In genomic region chr22:19891350-19892248, GRCh38 we compare ENCODE assay signal across 8 cellular contexts. TPM values are rescaled to one million over a fixed set of nuclear protein-coding genes. Genes with fewer than 3 reads are reported as not detected.
DNase-seq lines count a peak whose midpoint lies in the region; ATAC-seq and TF ChIP-seq lines count a peak whose summit lies in the region.

No MANE protein-coding gene starts in this region.

- H3K9ac ChIP-seq in KMS-11 (peak overlapping the region; percentile 82), SK-N-SH (peak overlapping the region; percentile 48; the same call in 1 of the 2 replicates)

- intact Hi-C loops in aorta (cut with DNase I), result no loop called here

- H3K27ac ChIP-seq in KMS-11, result peak overlapping the region; percentile 97
- H3K27ac ChIP-seq in SK-N-SH (ENCODE audit: low read depth in 2 of 2, low read length in 1 of 2), result peak overlapping the region; percentile 72 to 98
- no peak overlapping the region for H3K27ac ChIP-seq in aorta (ENCODE audit: low read depth in 1 of 2, low read length in 2 of 2)
- peak overlapping the region in 1 of 4 donors; percentile 6 for H3K27ac ChIP-seq in gastroesophageal sphincter

- H3K4me2 ChIP-seq in KMS-11, result peak overlapping the region; percentile 98
- H3K4me2 ChIP-seq in SK-N-SH, result peak overlapping the region; percentile 57; the same call in 1 of the 2 replicates

- CTCF ChIA-PET in GM10248 (lab: Yijun Ruan, JAX), result interaction anchor here (0.7 to 1.7 kb wide), 5 partner anchors 11 to 161 kb away, joined by 3 to 5 read pairs (median 4); no protein-coding TSS in a partner anchor
- CTCF ChIA-PET in SK-N-SH (lab: Yijun Ruan, JAX), result interaction anchor here (0.6 to 4.5 kb wide), 13 partner anchors 9 to 1001 kb away, joined by 3 to 43 read pairs (median 6); no protein-coding TSS in a partner anchor

- H4K20me1 ChIP-seq in KMS-11 (ENCODE audit: insufficient read depth) (no peaks in the 10 kb centered on the region), SK-N-SH (ENCODE audit: insufficient read depth) (no peaks in the 10 kb centered on the region)

- no peak for TF ChIP-seq RAD21 in SK-N-SH (IDR thresholded peaks at IDR 0.05; ENCODE audit: low read length)

- TF ChIP-seq EP300 in SK-N-SH (IDR thresholded peaks at IDR 0.05; ENCODE audit: borderline replicate concordance in 1 of 2, low read depth in 1 of 2, low read length in 1 of 2), result peak; percentile 74 to 90; a peak in 3 of 4 replicates
- no peak for TF ChIP-seq EP300 in gastroesophageal sphincter (IDR thresholded peaks at IDR 0.05)

- H3K36me3 ChIP-seq in KMS-11 (ENCODE audit: insufficient read depth) (no peaks in the 10 kb centered on the region), SK-N-SH (replicated peaks in 1 of 2; ENCODE audit: control insufficient read depth in 1 of 2, insufficient read depth in 2 of 2, low read length in 1 of 2) (peaks cover 0 to 2% of the 10 kb centered on the region in 2 experiments), aorta (ENCODE audit: control insufficient read depth in 1 of 2, insufficient read depth in 2 of 2, low read length in 1 of 2) (no peaks in the 10 kb centered on the region), gastroesophageal sphincter (peaks cover 0 to 93% of the 10 kb centered on the region in 2 donors)

- H3K9me2 ChIP-seq in SK-N-SH, result no peaks in the 10 kb centered on the region

- H3F3A ChIP-seq in SK-N-SH (replicated peaks; ENCODE audit: insufficient read depth), result peaks cover 8% of the 10 kb centered on the region

- H3K4me3 ChIP-seq in KMS-11 (IDR thresholded peaks at IDR 0.05; ENCODE audit: insufficient read depth, low read depth, low read length) (no peak overlapping the region), SK-N-SH (ENCODE audit: low read depth in 2 of 2, low read length in 1 of 2) (no peak overlapping the region), aorta (ENCODE audit: low read length in 2 of 2) (no peak overlapping the region), gastroesophageal sphincter (peak overlapping the region in 1 of 2 donors; percentile 10)

- POLR2A ChIA-PET in GM10248 (lab: Yijun Ruan, JAX), result no interaction called here
- POLR2A ChIA-PET in SK-N-SH (lab: Yijun Ruan, JAX), result interaction anchor here (0.6 to 1.5 kb wide), 3 partner anchors 13 to 228 kb away, joined by 3 to 5 read pairs (median 4); no protein-coding TSS in a partner anchor

- ATAC-seq in aorta (ENCODE audit: low FRiP score), result no peak
- ATAC-seq in gastroesophageal sphincter, result no peak

- H3K27me3 ChIP-seq in KMS-11 (ENCODE audit: insufficient read depth, low read depth) (no peaks in the 10 kb centered on the region), SK-N-SH (ENCODE audit: insufficient read depth) (no peaks in the 10 kb centered on the region), aorta (ENCODE audit: control insufficient read depth in 1 of 2, insufficient read depth in 2 of 2, low read length in 1 of 2) (no peaks in the 10 kb centered on the region), gastroesophageal sphincter (no peaks in the 10 kb centered on the region)

- no peak for TF ChIP-seq CTCF in GM10248 (IDR thresholded peaks at IDR 0.05; ENCODE audit: control extremely low read depth, extremely low read depth, low read depth, missing control alignments)
- TF ChIP-seq CTCF in KMS-11 (conservative IDR thresholded peaks at IDR 0.05; ENCODE audit: low read depth, low read length), result no peak
- TF ChIP-seq CTCF in SK-N-SH (IDR thresholded peaks at IDR 0.05), result no peak
- TF ChIP-seq CTCF in gastroesophageal sphincter (IDR thresholded peaks at IDR 0.05), result no peak

- 22% methylated on average over 17 of the region's 32 CpGs for whole genome bisulfite sequencing in SK-N-SH (ENCODE audit: low lambda C conversion rate)
- 68 to 70% methylated on average over 32 of the region's 32 CpGs for WGBS in aorta, 2 donors
- 49% methylated on average over 7 of the region's 32 CpGs; no CpG with 5 or more reads in 1 of the 2 donors for WGBS in gastroesophageal sphincter (ENCODE audit: low coverage in 1 of 2), 2 donors

- DNase-seq in GM10248 (ENCODE audit: extremely low spot score), result peak; percentile 88
- DNase-seq in SK-N-SH, result peak; percentile 89
- peak; percentile 89 for DNase-seq in activated naive CD4-positive, alpha-beta T cell treated with anti-CD3 and anti-CD28 coated beads, Interleukin-2, amount 50 U/mL, for 16 hours
- peak; percentile 64 for DNase-seq in inferior parietal cortex (ENCODE audit: extremely low spot score)
- DNase-seq in stimulated activated CD4-positive, alpha-beta T cell treated with anti-CD3 and anti-CD28 coated beads, Interleukin-2, amount 100 ng/mL, for 48 hours, result peak; percentile 73 to 77
- no peak for DNase-seq in aorta

- H2AFZ ChIP-seq in KMS-11 (ENCODE audit: low read depth) (peak overlapping the region; percentile 77), SK-N-SH (ENCODE audit: low read depth) (0 out of 2 replicates have a peak overlapping the region, but pooled peaks have one; percentile 60)

- H3K4me1 ChIP-seq in KMS-11 (ENCODE audit: low read depth, poor library complexity, severe bottlenecking) (peaks cover 47% of the 10 kb centered on the region), SK-N-SH (ENCODE audit: control insufficient read depth in 1 of 2, insufficient read depth in 2 of 2, low read depth in 1 of 2, low read length in 1 of 2) (peaks cover 42 to 44% of the 10 kb centered on the region in 2 experiments), aorta (ENCODE audit: control insufficient read depth in 1 of 2, insufficient read depth in 2 of 2, low read length in 2 of 2) (no peaks in the 10 kb centered on the region), gastroesophageal sphincter (peaks cover 0 to 24% (median 5%) of the 10 kb centered on the region in 3 donors)

- H3K9me3 ChIP-seq in SK-N-SH (no peaks in the 10 kb centered on the region), aorta (ENCODE audit: control insufficient read depth, low read length) (no peaks in the 10 kb centered on the region), gastroesophageal sphincter (no peaks in the 10 kb centered on the region)

- peak in 1 of 2 donors; percentile 11 for TF ChIP-seq POLR2A in gastroesophageal sphincter (IDR thresholded peaks at IDR 0.05)

- no peaks in the 10 kb centered on the region for H3K79me2 ChIP-seq in KMS-11 (ENCODE audit: insufficient read depth, low read depth)
- no peaks in the 10 kb centered on the region for H3K79me2 ChIP-seq in SK-N-SH (ENCODE audit: insufficient read depth)

TF ChIP-seq in SK-N-SH, 30 proteins besides CTCF, POLR2A, EP300 and RAD21 (continues in another document):
- no peak for TF ChIP-seq RFX5 (IDR thresholded peaks at IDR 0.05; ENCODE audit: low read length)
- peak; percentile 90 for TF ChIP-seq MAX (IDR thresholded peaks at IDR 0.05; ENCODE audit: low read depth)
- peak; percentile 34; the same call in 1 of the 2 replicates for TF ChIP-seq NFIC (IDR thresholded peaks at IDR 0.05; ENCODE audit: borderline replicate concordance)
- TF ChIP-seq PBX3 (IDR thresholded peaks at IDR 0.05), result peak; percentile 84
- TF ChIP-seq USF2 (IDR thresholded peaks at IDR 0.05; ENCODE audit: borderline replicate concordance, low read depth, low read length), result no peak
- TF ChIP-seq SIN3A (IDR thresholded peaks at IDR 0.05; ENCODE audit: borderline replicate concordance, low read depth, low read length), result peak; percentile 58; the same call in 1 of the 2 replicates
- TF ChIP-seq GATA2 (CRISPR knock-in tag; IDR thresholded peaks at IDR 0.05), result peak; percentile 88
- TF ChIP-seq MXI1 (IDR thresholded peaks at IDR 0.05; ENCODE audit: low read depth, low read length), result peak; percentile 34; the same call in 1 of the 2 replicates
- TF ChIP-seq FOSL2 (IDR thresholded peaks at IDR 0.05; ENCODE audit: borderline replicate concordance, low read depth), result peak; percentile 74; the same call in 1 of the 2 replicates

RNA-seq across cellular contexts. Expression of gene GNB1L, which starts 36.9 kb away (rescaled TPM):
- polyA plus RNA-seq in SK-N-SH (2012; rRNA removed) (3.2 and 5.9 TPM in 2 replicates), aorta (10 to 100 TPM in 1 of 2 donors, 1 to 10 TPM in 1; 4.3 to 12.6 TPM)
- polyA plus RNA-seq in SK-N-SH (2012; cell fraction: cytosol; rRNA removed), result 2.0 and 4.8 TPM in 2 replicates
- polyA plus RNA-seq in SK-N-SH (2012; cell fraction: nucleus; rRNA removed), result 7.7 and 10.0 TPM in 2 replicates
- total RNA-seq in aorta (1 to 10 TPM; 4.7 to 5.0 TPM), gastroesophageal sphincter (1 to 10 TPM; 4.8 to 8.7 (median 7.4) TPM)

RNA-seq across cellular contexts. Expression of gene RTL10, which starts 36.9 kb away (rescaled TPM):
- 7.8 and 8.0 TPM in 2 replicates for polyA plus RNA-seq in SK-N-SH (2012; rRNA removed)
- polyA plus RNA-seq in SK-N-SH (2012; cell fraction: cytosol; rRNA removed), result 3.0 and 4.0 TPM in 2 replicates
- polyA plus RNA-seq in SK-N-SH (2012; cell fraction: nucleus; rRNA removed), result 23.0 and 24.3 TPM in 2 replicates
- total RNA-seq in aorta, result 10 to 100 TPM in 1 of 2 donors, 1 to 10 TPM in 1; 7.7 to 16.6 TPM
- polyA plus RNA-seq in aorta, result 1 to 10 TPM; 5.5 to 8.0 TPM
- total RNA-seq in gastroesophageal sphincter, result 10 to 100 TPM in 2 of 4 donors, 1 to 10 TPM in 2; 6.6 to 15.9 (median 10.4) TPM

RNA-seq across cellular contexts. Expression of gene COMT, which starts 50.0 kb away (rescaled TPM):
- polyA plus RNA-seq in SK-N-SH (2012; rRNA removed) (205 and 343 TPM in 2 replicates), aorta (100 to 1,000 TPM in 1 of 2 donors, 10 to 100 TPM in 1; 96.7 to 176 TPM)
- polyA plus RNA-seq in SK-N-SH (2012; cell fraction: cytosol; rRNA removed), result 170 and 298 TPM in 2 replicates
- 209 and 222 TPM in 2 replicates for polyA plus RNA-seq in SK-N-SH (2012; cell fraction: nucleus; rRNA removed)
- total RNA-seq in aorta (100 to 1,000 TPM; 101 to 111 TPM), gastroesophageal sphincter (100 to 1,000 TPM; 105 to 235 (median 208) TPM)

RNA-seq across cellular contexts. Expression of gene TXNRD2, which starts 50.0 kb away (rescaled TPM):
- polyA plus RNA-seq in SK-N-SH (2012; rRNA removed), result 33.5 and 34.7 TPM in 2 replicates
- polyA plus RNA-seq in SK-N-SH (2012; cell fraction: cytosol; rRNA removed), result 16.1 and 21.5 TPM in 2 replicates
- 59.6 and 61.9 TPM in 2 replicates for polyA plus RNA-seq in SK-N-SH (2012; cell fraction: nucleus; rRNA removed)
- total RNA-seq in aorta, result 10 to 100 TPM; 21.0 to 29.5 TPM
- 10 to 100 TPM; 13.3 to 59.0 TPM for polyA plus RNA-seq in aorta
- total RNA-seq in gastroesophageal sphincter, result 10 to 100 TPM; 16.7 to 33.1 (median 20.3) TPM

Comparison
In these comparisons a context has a peak if more than half of its experiments do, and no peak if none do; other contexts are left out.
1. DNase-seq: peak in GM10248 (single experiment), SK-N-SH (single experiment), activated naive CD4-positive, alpha-beta T cell treated with anti-CD3 and anti-CD28 coated beads, Interleukin-2, amount 50 U/mL, for 16 hours (single experiment), inferior parietal cortex (single experiment) and stimulated activated CD4-positive, alpha-beta T cell treated with anti-CD3 and anti-CD28 coated beads, Interleukin-2, amount 100 ng/mL, for 48 hours (2 of 2); none in aorta (0 of 2).
2. H3K27ac ChIP-seq: peak in KMS-11 (single experiment) and SK-N-SH (2 of 2); none in aorta (0 of 2).